12 cellular contexts compared by ENCODE assay signal in genomic region chr11:69300124-69301032, GRCh38. TPM values are rescaled to one million over a fixed set of nuclear protein-coding genes. Genes with fewer than 3 reads are reported as not detected.
DNase-seq lines count a peak whose midpoint lies in the region; ATAC-seq, FAIRE-seq and TF ChIP-seq lines count a peak whose summit lies in the region.
"Had no signal": no experiment of that assay in that cellular context is flagged by ENCODE, and none has a peak within 500 bp of the region (broad histone marks: within the 10 kb centered on the region; RNA-seq: fewer than 3 reads in every experiment).

No MANE protein-coding gene starts in this region.

- peak in 1 of 2 experiments; percentile 45; a peak in 1 of 5 replicates for TF ChIP-seq EP300 in A549 (IDR thresholded peaks at IDR 0.05)

- FAIRE-seq in A549 (lab: Jason Lieb, UNC): no peak
- FAIRE-seq: TTC549 had no signal

- TF ChIP-seq CTCF in A549 (IDR thresholded peaks at IDR 0.05) (no peak), RWPE1 (conservative IDR thresholded peaks at IDR 0.05; ENCODE audit: low read depth) (no peak), fibroblast of lung (conservative IDR thresholded peaks at IDR 0.05 in 1 of 2, IDR thresholded peaks at IDR 0.05 in 1 of 2; ENCODE audit: low read depth in 1 of 2, low read length in 2 of 2) (no peak), foreskin keratinocyte (conservative IDR thresholded peaks at IDR 0.05) (no peak)

- CTCF ChIA-PET in A549 (lab: Yijun Ruan, JAX) (interaction anchor here (0.6 to 9.2 kb wide), 5 partner anchors 90 to 342 kb away, joined by 3 to 150 read pairs (median 5); partner anchors contain the start of gene CCND1), RWPE1 (lab: Yijun Ruan, JAX) (no interaction called here)

- no peak overlapping the region for H3K9ac ChIP-seq in fibroblast of lung (ENCODE audit: insufficient read depth, low read length)

- H3K4me1 ChIP-seq in A549 (peaks cover 90% of the 10 kb centered on the region), fibroblast of lung (ENCODE audit: control insufficient read depth, extremely low read depth, insufficient read depth, low read length) (peaks cover 57% of the 10 kb centered on the region), foreskin keratinocyte (peaks cover 42% of the 10 kb centered on the region)

- H3K27ac ChIP-seq in A549 (peak overlapping the region; percentile 93 to 98), RWPE1 (peak overlapping the region; percentile 95; the same call in 1 of the 2 replicates), fibroblast of lung (ENCODE audit: insufficient read depth, low read length) (peak overlapping the region; percentile 94), foreskin keratinocyte (no peak overlapping the region)

- peaks cover 24% of the 10 kb centered on the region for H3K79me2 ChIP-seq in fibroblast of lung (ENCODE audit: control insufficient read depth, insufficient read depth, low read length)

- no peaks in the 10 kb centered on the region for H4K20me1 ChIP-seq in fibroblast of lung (ENCODE audit: control insufficient read depth, extremely low read depth, insufficient read depth, low read length)

- H3K9me3 ChIP-seq in A549 (no peaks in the 10 kb centered on the region), fibroblast of lung (ENCODE audit: control insufficient read depth, insufficient read depth, low read depth, low read length) (no peaks in the 10 kb centered on the region)
- H3K9me3 ChIP-seq: stomach had no signal

- 38% methylated on average over 11 of the region's 11 CpGs for WGBS in A549 (ENCODE audit: missing lambda C conversion rate)

- POLR2A ChIA-PET in A549 (lab: Yijun Ruan, JAX): interaction anchor here (9.3 kb wide), 1 partner anchor 341 kb away, joined by 188 read pairs; the partner anchor contains the start of gene CCND1
- POLR2A ChIA-PET in RWPE1 (lab: Yijun Ruan, JAX; ENCODE audit: low non-redundant PET): no interaction called here

- peak in 1 of 2 experiments; percentile 2; a peak in 2 of 6 replicates for ATAC-seq in A549
- ATAC-seq in foreskin keratinocyte: no peak
- ATAC-seq in HG03108 (IDR thresholded peaks at IDR 0.05; ENCODE audit: unreplicated experiment): no peak
- ATAC-seq in GM21367 (IDR thresholded peaks at IDR 0.05; ENCODE audit: unreplicated experiment): no peak
- ATAC-seq: activated T-cell treated with anti-CD3 and anti-CD28 coated beads, Interleukin-2, amount 50 U/mL, for 72 hours had no signal

- no peaks in the 10 kb centered on the region for H3K27me3 ChIP-seq in fibroblast of lung (ENCODE audit: control insufficient read depth, insufficient read depth, low read length)
- no peaks in the 10 kb centered on the region for H3K27me3 ChIP-seq in foreskin keratinocyte
- H3K27me3 ChIP-seq: stomach had no signal

- TF ChIP-seq RAD21 in A549 (conservative IDR thresholded peaks at IDR 0.05 in 1 of 2, IDR thresholded peaks at IDR 0.05 in 1 of 2): no peak

- peak in 1 of 2 experiments; percentile 81 for DNase-seq in A549 (ENCODE audit: low read depth in 1 of 2, low spot score in 1 of 2)
- DNase-seq in Daoy (ENCODE audit: low read depth): peak; percentile 79
- no peak for DNase-seq in RWPE1 (ENCODE audit: low spot score)
- DNase-seq in fibroblast of lung (ENCODE audit: low read depth in 2 of 2): peak in 1 of 2 donors; percentile 44
- DNase-seq in NCI-H1694 (lab: John Stamatoyannopoulos, UW): no peak
- no peak for DNase-seq in foreskin keratinocyte
- DNase-seq: activated T-cell treated with anti-CD3 and anti-CD28 coated beads, Interleukin-2, amount 50 U/mL, for 72 hours; stomach had no signal

- H3K36me3 ChIP-seq in fibroblast of lung (ENCODE audit: control insufficient read depth, insufficient read depth, low read length): no peaks in the 10 kb centered on the region
- H3K36me3 ChIP-seq: stomach had no signal

- no peak for TF ChIP-seq POLR2A in A549 (IDR thresholded peaks at IDR 0.05; ENCODE audit: low read length)

- H3K4me2 ChIP-seq in A549: peak overlapping the region; percentile 75
- H3K4me2 ChIP-seq in fibroblast of lung (ENCODE audit: extremely low read depth, insufficient read depth, low read length): no peak overlapping the region

- H3K4me3 ChIP-seq in A549: no peak overlapping the region
- no peak overlapping the region for H3K4me3 ChIP-seq in fibroblast of lung (replicated peaks in 1 of 4; ENCODE audit: control extremely low read depth in 1 of 4, insufficient read depth in 1 of 4, low read depth in 3 of 4, low read length in 4 of 4)
- H3K4me3 ChIP-seq: coronary artery, stomach had no signal

- H2AFZ ChIP-seq in fibroblast of lung (ENCODE audit: low read length): no peak overlapping the region

TF ChIP-seq in A549, 52 proteins besides CTCF, POLR2A, EP300 and RAD21:
- peak; percentile 46; the same call in 1 of the 2 replicates for TF ChIP-seq JUNB (IDR thresholded peaks at IDR 0.05)
- TF ChIP-seq TP53 (CRISPR knock-in tag; IDR thresholded peaks at IDR 0.05): no peak
- peak; percentile 64; the same call in 1 of the 2 replicates for TF ChIP-seq HOXB5 (CRISPR knock-in tag; IDR thresholded peaks at IDR 0.05)
- TF ChIP-seq RARB (CRISPR knock-in tag; IDR thresholded peaks at IDR 0.05): 0 out of 2 replicates have a peak, but pooled peaks have one; percentile 53
- TF ChIP-seq, protein P1, sequence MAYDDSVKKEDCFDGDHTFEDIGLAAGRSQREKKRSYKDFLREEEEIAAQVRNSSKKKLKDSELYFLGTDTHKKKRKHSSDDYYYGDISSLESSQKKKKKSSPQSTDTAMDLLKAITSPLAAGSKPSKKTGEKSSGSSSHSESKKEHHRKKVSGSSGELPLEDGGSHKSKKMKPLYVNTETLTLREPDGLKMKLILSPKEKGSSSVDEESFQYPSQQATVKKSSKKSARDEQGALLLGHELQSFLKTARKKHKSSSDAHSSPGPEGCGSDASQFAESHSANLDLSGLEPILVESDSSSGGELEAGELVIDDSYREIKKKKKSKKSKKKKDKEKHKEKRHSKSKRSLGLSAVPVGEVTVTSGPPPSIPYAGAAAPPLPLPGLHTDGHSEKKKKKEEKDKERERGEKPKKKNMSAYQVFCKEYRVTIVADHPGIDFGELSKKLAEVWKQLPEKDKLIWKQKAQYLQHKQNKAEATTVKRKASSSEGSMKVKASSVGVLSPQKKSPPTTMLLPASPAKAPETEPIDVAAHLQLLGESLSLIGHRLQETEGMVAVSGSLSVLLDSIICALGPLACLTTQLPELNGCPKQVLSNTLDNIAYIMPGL (CRISPR knock-in tag; IDR thresholded peaks at IDR 0.05; ENCODE audit: borderline replicate concordance): no peak
- TF ChIP-seq, protein P2, sequence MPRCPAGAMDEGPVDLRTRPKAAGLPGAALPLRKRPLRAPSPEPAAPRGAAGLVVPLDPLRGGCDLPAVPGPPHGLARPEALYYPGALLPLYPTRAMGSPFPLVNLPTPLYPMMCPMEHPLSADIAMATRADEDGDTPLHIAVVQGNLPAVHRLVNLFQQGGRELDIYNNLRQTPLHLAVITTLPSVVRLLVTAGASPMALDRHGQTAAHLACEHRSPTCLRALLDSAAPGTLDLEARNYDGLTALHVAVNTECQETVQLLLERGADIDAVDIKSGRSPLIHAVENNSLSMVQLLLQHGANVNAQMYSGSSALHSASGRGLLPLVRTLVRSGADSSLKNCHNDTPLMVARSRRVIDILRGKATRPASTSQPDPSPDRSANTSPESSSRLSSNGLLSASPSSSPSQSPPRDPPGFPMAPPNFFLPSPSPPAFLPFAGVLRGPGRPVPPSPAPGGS (IDR thresholded peaks at IDR 0.05): no peak
- TF ChIP-seq NFE2L2 (conservative IDR thresholded peaks at IDR 0.05; ENCODE audit: low read length): 0 out of 2 replicates have a peak, but pooled peaks have one; percentile 17
- TF ChIP-seq, protein P3, sequence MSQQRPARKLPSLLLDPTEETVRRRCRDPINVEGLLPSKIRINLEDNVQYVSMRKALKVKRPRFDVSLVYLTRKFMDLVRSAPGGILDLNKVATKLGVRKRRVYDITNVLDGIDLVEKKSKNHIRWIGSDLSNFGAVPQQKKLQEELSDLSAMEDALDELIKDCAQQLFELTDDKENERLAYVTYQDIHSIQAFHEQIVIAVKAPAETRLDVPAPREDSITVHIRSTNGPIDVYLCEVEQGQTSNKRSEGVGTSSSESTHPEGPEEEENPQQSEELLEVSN (IDR thresholded peaks at IDR 0.05; ENCODE audit: borderline replicate concordance, low read depth): peak; percentile 53; the same call in 1 of the 2 replicates
- TF ChIP-seq SMC3 (IDR thresholded peaks at IDR 0.05): no peak
- no peak for TF ChIP-seq FOSL2 (IDR thresholded peaks at IDR 0.05)
- peak; percentile 80 for TF ChIP-seq FOSL2 (CRISPR knock-in tag; IDR thresholded peaks at IDR 0.05)
- no peak for TF ChIP-seq HES2 (IDR thresholded peaks at IDR 0.05)
- TF ChIP-seq TFCP2L1 (CRISPR knock-in tag; IDR thresholded peaks at IDR 0.05): no peak
- TF ChIP-seq ATOH8 (CRISPR knock-in tag; IDR thresholded peaks at IDR 0.05; ENCODE audit: low read depth): peak; percentile 50; the same call in 1 of the 2 replicates
- TF ChIP-seq MAX (IDR thresholded peaks at IDR 0.05): peak; percentile 90

RNA-seq across cellular contexts. Expression of gene MYEOV, which starts 6.4 kb away (rescaled TPM):
- 102 and 111 TPM in 2 replicates for polyA plus RNA-seq in A549 (2011; rRNA removed)
- polyA plus RNA-seq in A549 (2012; cell fraction: cytosol; rRNA removed): 109 and 120 TPM in 2 replicates
- polyA plus RNA-seq in A549 (2012; cell fraction: nucleus; rRNA removed): 106 and 116 TPM in 2 replicates
- polyA plus RNA-seq in A549 (2017; fragmentation: RNase III; extraction: RNeasy Plus Mini Kit Qiagen cat#74134 plus additional on column Dnase treatment): 82.2 to 113 TPM (median 92.3 TPM) in 3 replicates
- 164 and 190 TPM in 2 replicates for polyA minus RNA-seq in A549 (2011; rRNA and poly(A)+ RNA removed)
- 5.6 and 13.6 TPM in 2 replicates for total RNA-seq in Daoy (2014; rRNA removed; shearing (Covaris generic))
- total RNA-seq in fibroblast of lung: 1.2 TPM in 1 of 2 replicates, not detected in the other
- 7.3 and 11.7 TPM in 2 replicates for polyA plus RNA-seq in fibroblast of lung
- 11.8 and 28.9 TPM in 2 replicates for polyA plus RNA-seq in fibroblast of lung (2012)
- polyA minus RNA-seq in fibroblast of lung (ENCODE audit: low replicate concordance): 3.0 and 40.6 TPM in 2 replicates
- total RNA-seq in foreskin keratinocyte: 3.0 and 5.4 TPM in 2 replicates
- 2.1 and 4.4 TPM in 2 replicates for polyA plus RNA-seq in foreskin keratinocyte
